In genomic region chr5:140800816-140801493, GRCh38 we compare ENCODE assay signal across 11 cellular contexts. TPM values are rescaled to one million over a fixed set of nuclear protein-coding genes. Genes with fewer than 3 reads are reported as not detected.
DNase-seq lines count a peak whose midpoint lies in the region; ATAC-seq, FAIRE-seq and TF ChIP-seq lines count a peak whose summit lies in the region.
"Had no signal": no experiment of that assay in that cellular context is flagged by ENCODE, and none has a peak within 500 bp of the region (broad histone marks: within the 10 kb centered on the region; RNA-seq: fewer than 3 reads in every experiment).

PCDHA3 (plus strand) TSS chr5:140801057.

- no peaks in the 10 kb centered on the region for H3K36me3 ChIP-seq in lower lobe of right lung

- H3K27ac ChIP-seq in 22Rv1, result no peak within 1 kb of the TSS
- H3K27ac ChIP-seq in lower lobe of right lung, result no peak within 1 kb of the TSS
- H3K27ac ChIP-seq in caudate nucleus (ENCODE audit: low read depth, low read length), result no peak within 1 kb of the TSS

- TF ChIP-seq CTCF in 22Rv1 (IDR thresholded peaks at IDR 0.05) (peak; percentile 31; the same call in 1 of the 2 replicates), HFF-Myc (IDR thresholded peaks at IDR 0.05; ENCODE audit: low read depth, low read length, missing control alignments) (no peak), cardiac fibroblast (IDR thresholded peaks at IDR 0.05; ENCODE audit: low read depth, low read length) (peak; percentile 13), lower lobe of right lung (IDR thresholded peaks at IDR 0.05) (no peak)

- ATAC-seq in lower lobe of right lung, result no peak

- peaks cover 16% of the 10 kb centered on the region for H3K27me3 ChIP-seq in lower lobe of right lung (ENCODE audit: low read depth)

- intact Hi-C loops in lower lobe of right lung (cut with DNase I), result no loop called here

- no peaks in the 10 kb centered on the region for H3K4me1 ChIP-seq in lower lobe of right lung

- peaks cover 35% of the 10 kb centered on the region for H3K9me3 ChIP-seq in lower lobe of right lung

- DNase-seq in HFF-Myc (ENCODE audit: extremely low read depth, low read depth) (peak; percentile 2), cardiac fibroblast (ENCODE audit: low read depth in 2 of 2) (peak; percentile 14 to 39), lower lobe of right lung (no peak), HTR-8/SVneo (ENCODE audit: insufficient read length, low spot score) (no peak), DMS79 (lab: John Stamatoyannopoulos, UW) (no peak), NCI-H1436 treated with DMSO at 0.1 percent for 48 hours (lab: John Stamatoyannopoulos, UW) (no peak), caudate nucleus (lab: John Stamatoyannopoulos, UW) (no peak)
- DNase-seq: activated CD4-positive, CD25-positive, alpha-beta regulatory T cell treated with anti-CD3 and anti-CD28 coated beads, Interleukin-2, amount 50 U/mL, for 72 hours; COR-L47; NCI-H226 had no signal

- no peak for FAIRE-seq in HTR-8/SVneo (lab: Jason Lieb, UNC)

- H3K4me3 ChIP-seq in HFF-Myc (replicated peaks; ENCODE audit: low read depth, low read length) (no peak within 1 kb of the TSS), cardiac fibroblast (replicated peaks in 1 of 2; ENCODE audit: low read depth in 2 of 2, low read length in 2 of 2) (no peak within 1 kb of the TSS), lower lobe of right lung (peak within 1 kb of the TSS; percentile 39)

RNA-seq across cellular contexts. Expression of gene PCDHA3, which starts in this region (rescaled TPM):
- total RNA-seq in lower lobe of right lung, result 0.77 TPM

Comparison
In these comparisons a context has a peak if more than half of its experiments do, and no peak if none do; other contexts are left out.
1. CTCF ChIP-seq: peak in 22Rv1 (single experiment) and cardiac fibroblast (single experiment); none in HFF-Myc (single experiment) and lower lobe of right lung (single experiment).
2. DNase-seq: peak in HFF-Myc (single experiment) and cardiac fibroblast (2 of 2); none in lower lobe of right lung (single experiment), HTR-8/SVneo (single experiment), DMS79 (single experiment), NCI-H1436 treated with DMSO at 0.1 percent for 48 hours (single experiment) and caudate nucleus (0 of 61).